In the genomic region with DNA sequence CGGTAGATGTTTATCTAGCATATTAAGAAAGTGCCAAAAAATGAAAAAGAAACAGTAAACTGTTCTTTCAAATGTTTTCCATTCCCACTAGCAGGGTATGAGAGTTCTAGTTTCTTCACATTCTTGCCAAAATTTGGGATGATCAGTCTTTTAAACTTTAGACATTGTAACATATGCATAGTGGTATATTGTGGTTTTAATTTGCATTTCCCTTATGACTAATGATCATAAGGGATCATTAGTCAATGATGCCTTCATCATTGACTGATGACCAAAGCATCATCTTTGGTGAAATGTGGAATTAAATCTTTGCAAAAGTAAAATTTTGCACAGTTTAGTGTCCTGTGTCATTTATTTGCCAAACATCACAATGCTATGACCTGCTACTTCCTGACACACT, we compare ENCODE assay signal across 19 cellular contexts. TPM values are rescaled to one million over a fixed set of nuclear protein-coding genes. Genes with fewer than 3 reads are reported as not detected.
DNase-seq lines count a peak whose midpoint lies in the region; TF ChIP-seq lines count a peak whose summit lies in the region.
"Had no signal": no experiment of that assay in that cellular context is flagged by ENCODE, and none has a peak within 500 bp of the region (broad histone marks: within the 10 kb centered on the region; RNA-seq: fewer than 3 reads in every experiment).

No MANE protein-coding gene starts in this region.

- H3K9me3 Mint-ChIP-seq in osteocyte (ENCODE audit: unreplicated experiment) = no peaks in the 10 kb centered on the region

- H3K4me3 Mint-ChIP-seq in osteocyte (ENCODE audit: unreplicated experiment) = no peak overlapping the region
- H3K4me3 Mint-ChIP-seq: CD14-positive monocyte had no signal

- H4K20me1 ChIP-seq in MM.1S (ENCODE audit: insufficient read depth, low read length) = no peaks in the 10 kb centered on the region

- H3K4me2 ChIP-seq in MM.1S (ENCODE audit: low read depth, low read length) = peak overlapping the region; percentile 83

- H3K4me1 ChIP-seq in MM.1S (ENCODE audit: low read length) = peaks cover 53% of the 10 kb centered on the region
- H3K4me1 ChIP-seq: HAP-1, SJSA1 had no signal

- H3K9me3 ChIP-seq in MM.1S (replicated peaks; ENCODE audit: insufficient read depth, low read length) = no peaks in the 10 kb centered on the region
- H3K9me3 ChIP-seq: HAP-1, SJSA1 had no signal

- H3K79me2 ChIP-seq in MM.1S (ENCODE audit: low read length) = peaks cover 86% of the 10 kb centered on the region

- 0 out of 2 replicates have a peak, but pooled peaks cover under 1% of the 10 kb centered on the region for H3K36me3 ChIP-seq in MM.1S (replicated peaks; ENCODE audit: insufficient read depth, low read length)
- H3K36me3 ChIP-seq: HAP-1, SJSA1 had no signal

- H3K27me3 ChIP-seq in MM.1S (replicated peaks; ENCODE audit: insufficient read depth, low read length) = no peaks in the 10 kb centered on the region

- TF ChIP-seq CTCF in GM12875 (IDR thresholded peaks at IDR 0.05; ENCODE audit: borderline replicate concordance, insufficient read depth, low read depth, low read length) (no peak), MM.1S (IDR thresholded peaks at IDR 0.05; ENCODE audit: low read length) (no peak), fibroblast of mammary gland (conservative IDR thresholded peaks at IDR 0.05; ENCODE audit: control insufficient read depth, insufficient read depth, low read depth, low read length) (no peak), osteocyte (IDR thresholded peaks at IDR 0.05) (no peak)

- H3F3A ChIP-seq in MM.1S (ENCODE audit: insufficient read depth, low read length) = peaks cover 26% of the 10 kb centered on the region

- peak overlapping the region; percentile 84 for H3K4me3 ChIP-seq in GM12875 (ENCODE audit: low read depth, low read length)
- peak overlapping the region; percentile 62 for H3K4me3 ChIP-seq in MM.1S (ENCODE audit: low read length)
- no peak overlapping the region for H3K4me3 ChIP-seq in fibroblast of mammary gland (ENCODE audit: control insufficient read depth, low read depth, low read length)
- H3K4me3 ChIP-seq: GM23248, HAP-1, SJSA1 had no signal

- DNase-seq in MM.1S (no peak), fibroblast of mammary gland (ENCODE audit: low read depth) (peak; percentile 32), NCI-H146 treated with DMSO at 0.1 percent for 48 hours (lab: John Stamatoyannopoulos, UW; ENCODE audit: unreplicated experiment) (no peak), osteocyte (ENCODE audit: extremely low spot score, unreplicated experiment) (no peak), NCI-H2107 treated with DMSO at 0.1 percent for 48 hours (lab: John Stamatoyannopoulos, UW; ENCODE audit: unreplicated experiment) (no peak), NCI-H2227 treated with DMSO at 0.1 percent for 48 hours (lab: John Stamatoyannopoulos, UW) (no peak)
- DNase-seq: ACHN, AML-193, DMS 273 treated with DMSO at 0.1 percent for 48 hours, DND-41, GM23248, NCI-H1105, NCI-H1694, NCI-H510A treated with DMSO at 0.1 percent for 48 hours, SW 1271 had no signal

- peak overlapping the region; percentile 69; the same call in 1 of the 2 replicates for H3K9ac ChIP-seq in MM.1S (ENCODE audit: low read length)
- H3K9ac ChIP-seq: GM23248 had no signal

- H3K27me3 Mint-ChIP-seq in osteocyte (ENCODE audit: unreplicated experiment) = peaks cover 42% of the 10 kb centered on the region

- no peak overlapping the region for H2AFZ ChIP-seq in MM.1S (ENCODE audit: low read length)
- H2AFZ ChIP-seq: GM23248 had no signal

- H3K27ac ChIP-seq in MM.1S (ENCODE audit: low read length) = peak overlapping the region; percentile 90; the same call in 1 of the 2 replicates
- H3K27ac ChIP-seq: GM23248, SJSA1 had no signal

- H3K9me2 ChIP-seq in MM.1S (replicated peaks; ENCODE audit: insufficient read depth, low read length) = no peaks in the 10 kb centered on the region

- no peak overlapping the region for H3K27ac Mint-ChIP-seq in osteocyte (ENCODE audit: unreplicated experiment)

- no peaks in the 10 kb centered on the region for H3K4me1 Mint-ChIP-seq in osteocyte (ENCODE audit: unreplicated experiment)

- no peaks in the 10 kb centered on the region for H3K36me3 Mint-ChIP-seq in osteocyte (ENCODE audit: unreplicated experiment)

RNA-seq across cellular contexts. Expression of a gene that starts 59.0 kb away (rescaled TPM):
- 78.7 and 81.8 TPM in 2 replicates for total RNA-seq in osteocyte
